In the genomic region with DNA sequence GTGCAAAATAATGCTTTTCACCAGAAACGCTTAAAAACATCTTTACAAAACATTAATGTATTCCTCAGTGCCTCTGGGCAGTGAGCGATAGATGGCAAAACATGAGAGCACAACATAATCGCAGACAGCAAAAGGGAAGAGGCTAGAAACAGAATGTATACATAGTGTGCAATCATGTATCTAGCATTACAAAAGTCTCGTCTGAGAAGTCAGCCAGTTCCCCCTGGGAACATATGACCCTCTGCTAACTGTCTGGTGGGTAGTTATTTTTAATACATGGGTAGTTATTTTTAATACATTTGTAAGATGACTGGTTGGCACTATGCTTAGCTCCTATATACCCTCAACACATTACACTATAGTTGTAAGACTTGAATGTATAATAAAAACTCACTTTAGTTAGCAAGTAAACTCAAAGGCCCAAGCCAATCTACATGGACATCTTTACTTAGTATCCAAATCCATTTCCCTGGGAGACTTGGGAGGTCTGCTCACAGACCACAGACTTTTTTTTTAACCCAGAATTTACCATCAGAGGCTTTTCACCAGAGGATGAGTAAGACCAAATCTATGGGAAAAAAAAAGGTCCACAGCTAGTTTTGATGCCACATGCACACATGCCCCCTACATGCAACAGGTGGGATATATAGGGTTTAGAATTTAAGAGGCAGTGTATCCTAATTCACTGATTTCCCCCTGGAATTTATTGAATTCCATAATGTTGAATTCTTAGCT, we compare ENCODE assay signal across 10 cellular contexts.
DNase-seq lines count a peak whose midpoint lies in the region; ATAC-seq and TF ChIP-seq lines count a peak whose summit lies in the region.
"Had no signal": no experiment of that assay in that cellular context is flagged by ENCODE, and none has a peak within 500 bp of the region (broad histone marks: within the 10 kb centered on the region; RNA-seq: fewer than 3 reads in every experiment).

No MANE protein-coding gene starts in this region.

- H3K4me1 ChIP-seq in neural progenitor cell: peaks cover 3% of the 10 kb centered on the region

- no peaks in the 10 kb centered on the region for H3K27me3 Mint-ChIP-seq in neural progenitor cell (ENCODE audit: insufficient read depth, low read depth)

- peaks cover 24% of the 10 kb centered on the region for H4K20me1 ChIP-seq in neural progenitor cell (ENCODE audit: low read depth)

- ATAC-seq in GM18867 (IDR thresholded peaks at IDR 0.05; ENCODE audit: unreplicated experiment): no peak
- no peak for ATAC-seq in GM21529 (IDR thresholded peaks at IDR 0.05; ENCODE audit: unreplicated experiment)
- ATAC-seq in HG03159 (IDR thresholded peaks at IDR 0.05; ENCODE audit: unreplicated experiment): no peak

- DNase-seq in GM12864 (ENCODE audit: low read depth) (no peak), NAMALWA (ENCODE audit: low spot score) (peak; percentile 34), choroid plexus epithelial cell (ENCODE audit: low read depth) (peak; percentile 47), neural progenitor cell (ENCODE audit: low spot score) (no peak)
- no peak for DNase-seq in activated naive CD4-positive, alpha-beta T cell treated with anti-CD3 and anti-CD28 coated beads, Interleukin-2, amount 50 U/mL, for 16 hours
- DNase-seq: activated gamma-delta T cell treated with Interleukin-2 at 50 U/mL for 16 hours; stimulated activated CD4-positive, alpha-beta T cell treated with anti-CD3 and anti-CD28 coated beads, Interleukin-15, amount 100 ng/mL, for 24 hours had no signal

- no peak overlapping the region for H3K4me3 ChIP-seq in GM12864 (ENCODE audit: low read depth, low read length)
- H3K4me3 ChIP-seq in choroid plexus epithelial cell (ENCODE audit: low read depth, low read length): no peak overlapping the region
- H3K4me3 ChIP-seq in neural progenitor cell: no peak overlapping the region

- no peak overlapping the region for H3K4me2 ChIP-seq in neural progenitor cell

- H3F3A ChIP-seq in neural progenitor cell (ENCODE audit: low read depth): peaks cover 3% of the 10 kb centered on the region

- H3K4me3 Mint-ChIP-seq in neural progenitor cell: no peak overlapping the region

- no peak overlapping the region for H3K27ac ChIP-seq in neural progenitor cell

- H3K27me3 ChIP-seq in neural progenitor cell: no peaks in the 10 kb centered on the region

- H3K36me3 ChIP-seq in neural progenitor cell: no peaks in the 10 kb centered on the region

- no peaks in the 10 kb centered on the region for H3K9me3 Mint-ChIP-seq in neural progenitor cell

- H3K36me3 Mint-ChIP-seq in neural progenitor cell: peaks cover 5% of the 10 kb centered on the region

- no peak overlapping the region for H3K9ac ChIP-seq in neural progenitor cell

- H3K79me2 ChIP-seq in neural progenitor cell (ENCODE audit: low read depth): peaks cover 96% of the 10 kb centered on the region

- no peak overlapping the region for H3K27ac Mint-ChIP-seq in neural progenitor cell

- peaks cover 15% of the 10 kb centered on the region for H3K4me1 Mint-ChIP-seq in neural progenitor cell

- no peak overlapping the region for H2AFZ ChIP-seq in neural progenitor cell (replicated peaks)

- TF ChIP-seq CTCF in GM12864 (IDR thresholded peaks at IDR 0.05; ENCODE audit: low read depth, low read length, missing control alignments) (peak; percentile 26), choroid plexus epithelial cell (conservative IDR thresholded peaks at IDR 0.05; ENCODE audit: low read depth, low read length) (peak; percentile 46), neural progenitor cell (IDR thresholded peaks at IDR 0.05) (peak; percentile 45)

- H3K9me3 ChIP-seq in neural progenitor cell (ENCODE audit: low read depth): no peaks in the 10 kb centered on the region

Comparison
In these comparisons a context has a peak if more than half of its experiments do, and no peak if none do; other contexts are left out.
1. DNase-seq: peak in NAMALWA (single experiment) and choroid plexus epithelial cell (single experiment); none in GM12864 (single experiment), neural progenitor cell (single experiment) and activated naive CD4-positive, alpha-beta T cell treated with anti-CD3 and anti-CD28 coated beads, Interleukin-2, amount 50 U/mL, for 16 hours (single experiment).
2. Peak in every context shown above with its lines, with median percentiles within 50 percentile points of each other: CTCF ChIP-seq.